1 cellular context compared by ENCODE assay signal in genomic region chr6:149728499-149729234, GRCh38.
A peak's percentile ranks its signal among the peaks of the same experiment; 100 is the strongest.
TF ChIP-seq lines count a peak whose summit lies in the region.

No MANE protein-coding gene starts in this region.

TF ChIP-seq in K562, 482 proteins besides CTCF, POLR2A, EP300 and RAD21 (continued from another document and continues in another):
- TF ChIP-seq ZNF444 (CRISPR knock-in tag; IDR thresholded peaks at IDR 0.05) (peak; percentile 39; the same call in 1 of the 2 replicates), ZNF75A (CRISPR knock-in tag; IDR thresholded peaks at IDR 0.05) (no peak), RBM17 (IDR thresholded peaks at IDR 0.05; ENCODE audit: borderline replicate concordance, low read depth, low read length) (no peak), DMBX1 (CRISPR knock-in tag; IDR thresholded peaks at IDR 0.05; ENCODE audit: borderline replicate concordance) (peak; percentile 85), PHB (CRISPR knock-in tag; IDR thresholded peaks at IDR 0.05) (no peak), FOXM1 (IDR thresholded peaks at IDR 0.05; ENCODE audit: low read depth) (peak; percentile 86), FOXM1 (CRISPR knock-in tag; IDR thresholded peaks at IDR 0.05; ENCODE audit: low read depth) (no peak), STAT6 (CRISPR knock-in tag; IDR thresholded peaks at IDR 0.05) (no peak), HLTF (IDR thresholded peaks at IDR 0.05) (peak; percentile 95), PHTF2 (CRISPR knock-in tag; IDR thresholded peaks at IDR 0.05) (no peak), CHD7 (IDR thresholded peaks at IDR 0.05; ENCODE audit: low read depth, low read length) (no peak), ZBTB33 (CRISPR knock-in tag; IDR thresholded peaks at IDR 0.05) (no peak), CBX2 (IDR thresholded peaks at IDR 0.05; ENCODE audit: insufficient read depth, low read length, poor library complexity, severe bottlenecking) (no peak), NCOA1 (IDR thresholded peaks at IDR 0.05; ENCODE audit: low read depth) (peak; percentile 79; the same call in 1 of the 2 replicates), TRIM24 (IDR thresholded peaks at IDR 0.05) (peak; percentile 87 to 94), TEAD4 (IDR thresholded peaks at IDR 0.05; ENCODE audit: low read length) (peak; percentile 90), TEAD4 (CRISPR knock-in tag; IDR thresholded peaks at IDR 0.05; ENCODE audit: borderline replicate concordance) (no peak), HOMEZ (CRISPR knock-in tag; IDR thresholded peaks at IDR 0.05) (0 out of 2 replicates have a peak, but pooled peaks have one; percentile 50), CHD1 (IDR thresholded peaks at IDR 0.05; ENCODE audit: low read length) (no peak), BACH1 (tag; IDR thresholded peaks at IDR 0.05) (no peak), SAFB2 (IDR thresholded peaks at IDR 0.05; ENCODE audit: borderline replicate concordance, low read depth, low read length, severe bottlenecking) (no peak), CREB5 (CRISPR knock-in tag; IDR thresholded peaks at IDR 0.05) (no peak), SREBF1 (IDR thresholded peaks at IDR 0.05; ENCODE audit: borderline replicate concordance, low read depth, low read length) (no peak), GATA2 (CRISPR knock-in tag; IDR thresholded peaks at IDR 0.05) (peak; percentile 94), ZBTB49 (CRISPR knock-in tag; IDR thresholded peaks at IDR 0.05; ENCODE audit: borderline replicate concordance) (no peak), PCBP1 (IDR thresholded peaks at IDR 0.05; ENCODE audit: low read depth, low read length, poor library complexity, severe bottlenecking) (no peak), POLR3A (IDR thresholded peaks at IDR 0.05; ENCODE audit: borderline replicate concordance, extremely low read depth, insufficient read depth, insufficient read length) (no peak), EP400 (IDR thresholded peaks at IDR 0.05) (peak; percentile 65), EZH2 (IDR thresholded peaks at IDR 0.05; ENCODE audit: borderline replicate concordance, low read depth, low read length) (no peak), NCOA6 (IDR thresholded peaks at IDR 0.05) (no peak), RBM39 (optimal IDR thresholded peaks at IDR 0.05; ENCODE audit: low read depth, low read length) (no peak), SIRT6 (IDR thresholded peaks at IDR 0.05; ENCODE audit: low read depth, low read length) (no peak), ESRRA (IDR thresholded peaks at IDR 0.05; ENCODE audit: borderline replicate concordance, low read depth) (peak; percentile 43; the same call in 1 of the 2 replicates), HMG20B (CRISPR knock-in tag; IDR thresholded peaks at IDR 0.05) (no peak), SMAD3 (CRISPR knock-in tag; conservative IDR thresholded peaks at IDR 0.05) (peak; percentile 72; the same call in 1 of the 2 replicates)
